Comparison of ENCODE assay signal across 8 cellular contexts in the genomic region with DNA sequence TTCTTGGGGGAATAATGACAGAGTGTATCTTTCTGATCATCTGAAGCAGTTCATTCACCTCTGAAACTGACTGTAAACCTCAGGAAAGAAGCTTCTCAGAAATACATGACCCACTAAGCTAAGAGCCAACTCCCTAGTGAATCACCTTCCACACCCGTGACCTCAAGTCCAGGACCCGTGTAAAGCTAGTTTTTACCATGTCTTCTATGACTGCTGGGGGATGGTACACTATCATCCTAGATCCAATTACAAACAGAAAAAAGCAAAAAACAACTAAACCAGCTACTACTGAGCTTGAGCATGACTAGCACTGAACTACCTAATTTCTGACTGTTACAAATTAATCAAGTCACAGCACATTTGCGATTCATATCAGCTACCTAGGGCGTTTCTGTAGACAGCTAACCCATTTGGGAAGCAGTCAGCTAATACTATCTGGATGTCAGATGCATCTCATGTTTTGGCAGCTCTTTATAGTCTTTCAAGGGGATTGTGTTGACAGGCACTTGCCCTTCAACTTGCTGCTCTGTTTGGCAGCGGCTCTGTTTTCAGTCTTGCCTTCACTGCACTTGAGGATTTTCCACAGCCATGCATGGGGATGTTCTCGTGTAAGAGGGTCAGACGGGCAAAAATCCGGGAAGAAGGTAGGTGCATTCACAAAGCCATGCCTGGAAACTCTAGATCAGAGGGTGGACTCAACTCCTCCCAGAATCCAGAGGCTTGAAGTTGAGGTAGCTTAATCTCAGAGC.
DNase-seq lines count a peak whose midpoint lies in the region; ATAC-seq and TF ChIP-seq lines count a peak whose summit lies in the region.
"Not testable (repeated sequence)": the region's sequence is repeated elsewhere in the genome, so short reads cannot be mapped to it uniquely, and the experiment has no call there.

No MANE protein-coding gene starts in this region.

- TF ChIP-seq CTCF in choroid plexus epithelial cell (conservative IDR thresholded peaks at IDR 0.05; ENCODE audit: low read depth, low read length); foreskin keratinocyte (conservative IDR thresholded peaks at IDR 0.05); mucosa of descending colon (IDR thresholded peaks at IDR 0.05): not testable (repeated sequence)

- H3K27me3 Mint-ChIP-seq in CD4-positive, CD25-positive, alpha-beta regulatory T cell; T-helper 1 cell treated with Interleukin-12 subunit alpha and Interleukin-12 subunit beta and Interleukin-4 antibody, amounts not matched to agents 30 μg/mL and 1 μg/mL, for 36 hours (ENCODE audit: low read depth): not testable (repeated sequence)
- H3K27me3 Mint-ChIP-seq in activated naive CD4-positive, alpha-beta T cell treated with anti-CD3 and anti-CD28 coated beads for 36 hours (ENCODE audit: low read depth), result peaks cover 11% of the 10 kb centered on the region

- peak; percentile 75 to 77 for ATAC-seq in CD4-positive, CD25-positive, alpha-beta regulatory T cell (ENCODE audit: low read depth in 2 of 2)
- peak; percentile 80 for ATAC-seq in foreskin keratinocyte
- ATAC-seq in mucosa of descending colon, result peak; percentile 70
- peak; percentile 85 for ATAC-seq in stimulated activated naive CD8-positive, alpha-beta T cell treated with anti-CD3 and anti-CD28 coated beads, Interleukin-15, Interleukin-2, amounts not matched to agents 100 U/mL and 50 U/mL, for 24 hours

- not testable (repeated sequence) for H3K9me3 ChIP-seq in CD4-positive, CD25-positive, alpha-beta regulatory T cell (ENCODE audit: control insufficient read depth in 2 of 2, low read length in 2 of 2); mucosa of descending colon

- not testable (repeated sequence) for H3K36me3 ChIP-seq in CD4-positive, CD25-positive, alpha-beta regulatory T cell (ENCODE audit: control insufficient read depth, insufficient read depth, low read length); mucosa of descending colon (ENCODE audit: low read depth)

- H3K9me3 Mint-ChIP-seq in CD4-positive, CD25-positive, alpha-beta regulatory T cell; T-helper 1 cell treated with Interleukin-12 subunit alpha and Interleukin-12 subunit beta and Interleukin-4 antibody, amounts not matched to agents 30 μg/mL and 1 μg/mL, for 36 hours; activated naive CD4-positive, alpha-beta T cell treated with anti-CD3 and anti-CD28 coated beads for 36 hours: not testable (repeated sequence)

- peak overlapping the region; percentile 47 to 68 (median 62) for H3K4me3 Mint-ChIP-seq in CD4-positive, CD25-positive, alpha-beta regulatory T cell
- peak overlapping the region; percentile 63 for H3K4me3 Mint-ChIP-seq in T-helper 1 cell treated with Interleukin-12 subunit alpha and Interleukin-12 subunit beta and Interleukin-4 antibody, amounts not matched to agents 30 μg/mL and 1 μg/mL, for 36 hours
- H3K4me3 Mint-ChIP-seq in activated naive CD4-positive, alpha-beta T cell treated with anti-CD3 and anti-CD28 coated beads for 36 hours, result peak overlapping the region; percentile 38

- not testable (repeated sequence) for H3K36me3 Mint-ChIP-seq in CD4-positive, CD25-positive, alpha-beta regulatory T cell; activated naive CD4-positive, alpha-beta T cell treated with anti-CD3 and anti-CD28 coated beads for 36 hours (ENCODE audit: low read depth)
- H3K36me3 Mint-ChIP-seq in T-helper 1 cell treated with Interleukin-12 subunit alpha and Interleukin-12 subunit beta and Interleukin-4 antibody, amounts not matched to agents 30 μg/mL and 1 μg/mL, for 36 hours (ENCODE audit: low read depth), result peaks cover 15% of the 10 kb centered on the region

- H3K4me1 Mint-ChIP-seq in CD4-positive, CD25-positive, alpha-beta regulatory T cell, result peaks cover 15 to 43% (median 25%) of the 10 kb centered on the region in 4 donors
- peaks cover 36% of the 10 kb centered on the region for H3K4me1 Mint-ChIP-seq in T-helper 1 cell treated with Interleukin-12 subunit alpha and Interleukin-12 subunit beta and Interleukin-4 antibody, amounts not matched to agents 30 μg/mL and 1 μg/mL, for 36 hours (ENCODE audit: low read depth)
- H3K4me1 Mint-ChIP-seq in activated naive CD4-positive, alpha-beta T cell treated with anti-CD3 and anti-CD28 coated beads for 36 hours (ENCODE audit: low read depth), result peaks cover 24% of the 10 kb centered on the region

- H3K4me1 ChIP-seq in CD4-positive, CD25-positive, alpha-beta regulatory T cell (ENCODE audit: control insufficient read depth, insufficient read depth, low read length, poor library complexity, severe bottlenecking), result peaks cover 22% of the 10 kb centered on the region
- H3K4me1 ChIP-seq in foreskin keratinocyte, result peaks cover 13% of the 10 kb centered on the region
- H3K4me1 ChIP-seq in mucosa of descending colon (ENCODE audit: low read depth), result not testable (repeated sequence)

- peak in 1 of 3 donors; percentile 64 for DNase-seq in CD4-positive, CD25-positive, alpha-beta regulatory T cell
- DNase-seq in HS-27A (ENCODE audit: low read depth) (peak; percentile 63), choroid plexus epithelial cell (ENCODE audit: low read depth) (peak; percentile 33), foreskin keratinocyte (peak; percentile 45 to 67)
- DNase-seq in activated naive CD4-positive, alpha-beta T cell treated with anti-CD3 and anti-CD28 coated beads for 36 hours; mucosa of descending colon; stimulated activated naive CD8-positive, alpha-beta T cell treated with anti-CD3 and anti-CD28 coated beads, Interleukin-15, Interleukin-2, amounts not matched to agents 100 U/mL and 50 U/mL, for 24 hours: not testable (repeated sequence)

- peak overlapping the region; percentile 69 for H3K27ac ChIP-seq in CD4-positive, CD25-positive, alpha-beta regulatory T cell (ENCODE audit: insufficient read depth, low read length, poor library complexity, severe bottlenecking)
- H3K27ac ChIP-seq in foreskin keratinocyte, result peak overlapping the region; percentile 99

- intact Hi-C loops in activated naive CD4-positive, alpha-beta T cell treated with anti-CD3 and anti-CD28 coated beads for 36 hours (cut with micrococcal nuclease); mucosa of descending colon (cut with DNase I, micrococcal nuclease): not testable (repeated sequence)

- not testable (repeated sequence) for H3K27me3 ChIP-seq in CD4-positive, CD25-positive, alpha-beta regulatory T cell (ENCODE audit: control insufficient read depth, insufficient read depth, low read length); foreskin keratinocyte

- peak overlapping the region; percentile 32 for H3K4me3 ChIP-seq in CD4-positive, CD25-positive, alpha-beta regulatory T cell (ENCODE audit: low read depth, low read length)
- H3K4me3 ChIP-seq in choroid plexus epithelial cell (ENCODE audit: low read depth, low read length); mucosa of descending colon: not testable (repeated sequence)

- peak overlapping the region; percentile 87 to 94 (median 91) for H3K27ac Mint-ChIP-seq in CD4-positive, CD25-positive, alpha-beta regulatory T cell
- peak overlapping the region; percentile 94 for H3K27ac Mint-ChIP-seq in T-helper 1 cell treated with Interleukin-12 subunit alpha and Interleukin-12 subunit beta and Interleukin-4 antibody, amounts not matched to agents 30 μg/mL and 1 μg/mL, for 36 hours
- H3K27ac Mint-ChIP-seq in activated naive CD4-positive, alpha-beta T cell treated with anti-CD3 and anti-CD28 coated beads for 36 hours, result peak overlapping the region; percentile 81

- CTCF ChIA-PET in activated naive CD4-positive, alpha-beta T cell treated with anti-CD3 and anti-CD28 coated beads for 36 hours (lab: Charles Lee), result not testable (repeated sequence)
